Comparison of ENCODE assay signal across 15 cellular contexts in the genomic region with DNA sequence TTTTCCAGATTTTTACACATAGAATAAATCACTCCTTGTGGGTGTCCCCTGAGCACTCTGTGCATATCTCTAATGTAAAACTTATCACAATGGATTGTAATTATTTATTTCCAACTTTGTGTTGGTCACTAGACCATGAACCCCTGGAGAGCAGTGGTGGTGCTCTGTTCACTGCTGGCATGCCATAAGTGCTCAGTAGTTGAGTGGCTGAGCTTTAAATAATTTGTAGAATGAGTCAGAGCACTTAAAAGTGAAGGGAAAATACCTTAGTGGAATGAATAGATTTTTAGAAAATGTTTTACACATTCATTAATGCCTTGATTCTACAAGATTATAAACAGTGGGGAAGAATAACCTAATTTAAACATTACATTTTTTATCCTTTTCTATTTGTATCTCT. TPM values are rescaled to one million over a fixed set of nuclear protein-coding genes. Genes with fewer than 3 reads are reported as not detected.
DNase-seq lines count a peak whose midpoint lies in the region; ATAC-seq, FAIRE-seq and TF ChIP-seq lines count a peak whose summit lies in the region.
"Had no signal": no experiment of that assay in that cellular context is flagged by ENCODE, and none has a peak within 500 bp of the region (broad histone marks: within the 10 kb centered on the region; RNA-seq: fewer than 3 reads in every experiment).

No MANE protein-coding gene starts in this region.

- H3K4me3 ChIP-seq in right atrium auricular region, result no peak overlapping the region
- no peak overlapping the region for H3K4me3 ChIP-seq in fibroblast of villous mesenchyme (ENCODE audit: low read depth, low read length)
- no peak overlapping the region for H3K4me3 ChIP-seq in upper lobe of right lung
- H3K4me3 ChIP-seq: upper lobe of left lung had no signal

- H3K4me1 ChIP-seq in right atrium auricular region, result no peaks in the 10 kb centered on the region
- no peaks in the 10 kb centered on the region for H3K4me1 ChIP-seq in upper lobe of right lung
- H3K4me1 ChIP-seq: upper lobe of left lung had no signal

- ATAC-seq in Right ventricle myocardium superior (ENCODE audit: poor library complexity), result peak; percentile 79
- peak; percentile 65 for ATAC-seq in upper lobe of right lung
- ATAC-seq in HG02798 (IDR thresholded peaks at IDR 0.05; ENCODE audit: poor library complexity, unreplicated experiment), result no peak

- H3K9me3 Mint-ChIP-seq in Calu3 (ENCODE audit: low read depth, unreplicated experiment), result no peaks in the 10 kb centered on the region
- H3K9me3 Mint-ChIP-seq: activated naive CD4-positive, alpha-beta T cell treated with anti-CD3 and anti-CD28 coated beads for 36 hours; nephron progenitor cell had no signal

- no peak overlapping the region for H3K4me3 Mint-ChIP-seq in Calu3 (ENCODE audit: low read depth, unreplicated experiment)
- H3K4me3 Mint-ChIP-seq: activated naive CD4-positive, alpha-beta T cell treated with anti-CD3 and anti-CD28 coated beads for 36 hours; nephron progenitor cell had no signal

- no peaks in the 10 kb centered on the region for H3K36me3 ChIP-seq in right atrium auricular region
- no peaks in the 10 kb centered on the region for H3K36me3 ChIP-seq in upper lobe of right lung
- H3K36me3 ChIP-seq: upper lobe of left lung had no signal

- H3K36me3 Mint-ChIP-seq in Calu3 (ENCODE audit: insufficient read depth, unreplicated experiment), result no peaks in the 10 kb centered on the region

- TF ChIP-seq CTCF in right atrium auricular region (IDR thresholded peaks at IDR 0.05) (no peak), fibroblast of villous mesenchyme (IDR thresholded peaks at IDR 0.05; ENCODE audit: insufficient read depth, low read depth, low read length) (no peak), upper lobe of right lung (IDR thresholded peaks at IDR 0.05) (no peak), Calu3 (IDR thresholded peaks at IDR 0.05; ENCODE audit: unreplicated experiment) (no peak)

- no peak overlapping the region for H3K27ac ChIP-seq in right atrium auricular region
- no peak overlapping the region for H3K27ac ChIP-seq in upper lobe of right lung
- H3K27ac ChIP-seq: HL-60, upper lobe of left lung had no signal

- BruUV-seq in Calu3 (replicated peaks; lab: Mats Ljungman, UMichigan), result no TSS peak

- peaks cover 6% of the 10 kb centered on the region for H3K4me1 Mint-ChIP-seq in Calu3 (ENCODE audit: low read depth, unreplicated experiment)
- H3K4me1 Mint-ChIP-seq: nephron progenitor cell had no signal

- no peaks in the 10 kb centered on the region for H3K27me3 ChIP-seq in right atrium auricular region
- no peaks in the 10 kb centered on the region for H3K27me3 ChIP-seq in upper lobe of right lung
- H3K27me3 ChIP-seq: upper lobe of left lung had no signal

- TF ChIP-seq POLR2A in GM12892 (IDR thresholded peaks at IDR 0.05; ENCODE audit: low read depth, low read length), result no peak

- intact Hi-C loops in Right ventricle myocardium superior (cut with DNase I) (no loop called here), upper lobe of right lung (cut with DNase I) (no loop called here), Calu3 (cut with micrococcal nuclease; ENCODE audit: unreplicated experiment) (loop anchor here (5.0 kb wide), 1 partner anchor 293 kb away; no protein-coding TSS in a partner anchor)

- H3K9me3 ChIP-seq in right atrium auricular region, result no peaks in the 10 kb centered on the region
- H3K9me3 ChIP-seq in upper lobe of right lung, result no peaks in the 10 kb centered on the region
- H3K9me3 ChIP-seq: upper lobe of left lung had no signal

- CTCF ChIA-PET in Calu3 (lab: Charles Lee), result interaction anchor here (0.6 kb wide), 1 partner anchor 154 kb away, joined by 3 read pairs; no protein-coding TSS in a partner anchor

- no peak for FAIRE-seq in GM12892 (lab: Jason Lieb, UNC)
- FAIRE-seq: kidney had no signal

- DNase-seq in Right ventricle myocardium superior (no peak), right atrium auricular region (ENCODE audit: low spot score) (no peak), M059J (ENCODE audit: low read depth) (peak; percentile 63), fibroblast of villous mesenchyme (ENCODE audit: low read depth) (peak; percentile 8), upper lobe of right lung (no peak), GM12892 (ENCODE audit: insufficient read length) (no peak), Calu3 (no peak)
- DNase-seq: activated naive CD4-positive, alpha-beta T cell treated with anti-CD3 and anti-CD28 coated beads for 36 hours; kidney; NCI-H2227 treated with DMSO at 0.1 percent for 48 hours; nephron progenitor cell had no signal

- no peaks in the 10 kb centered on the region for H3K27me3 Mint-ChIP-seq in Calu3 (ENCODE audit: unreplicated experiment)

- no peak overlapping the region for H3K27ac Mint-ChIP-seq in Calu3 (ENCODE audit: unreplicated experiment)
- H3K27ac Mint-ChIP-seq: activated naive CD4-positive, alpha-beta T cell treated with anti-CD3 and anti-CD28 coated beads for 36 hours; nephron progenitor cell had no signal

RNA-seq across cellular contexts. Expression of a gene that starts 6.3 kb away (rescaled TPM):
- total RNA-seq in Right ventricle myocardium superior (2.6 TPM), right atrium auricular region (1 to 10 TPM; 2.1 to 3.2 TPM), fibroblast of villous mesenchyme (not detected in 2 replicates), upper lobe of right lung (0.67 TPM), Calu3 (2022) (not detected in 2 replicates)
- total RNA-seq in M059J (2014; rRNA removed; shearing (Covaris generic)), result not detected in 2 replicates
- not detected for polyA plus RNA-seq in GM12892 (2012; ENCODE audit: missing spikeins)
- total RNA-seq: activated naive CD4-positive, alpha-beta T cell treated with anti-CD3 and anti-CD28 coated beads for 36 hours; T-helper 2 cell treated with Interferon-gamma antibody and Interleukin-4, amounts not matched to agents 100 ng/mL and 5 ng/mL, for 36 hours had no signal

Comparison
In these comparisons a context has a peak if more than half of its experiments do, and no peak if none do; other contexts are left out.
1. DNase-seq: peak in M059J (single experiment) and fibroblast of villous mesenchyme (single experiment); none in Right ventricle myocardium superior (single experiment), right atrium auricular region (single experiment), upper lobe of right lung (single experiment), GM12892 (single experiment) and Calu3 (single experiment).